ENCODE assay signal across 3 cellular contexts in the genomic region with DNA sequence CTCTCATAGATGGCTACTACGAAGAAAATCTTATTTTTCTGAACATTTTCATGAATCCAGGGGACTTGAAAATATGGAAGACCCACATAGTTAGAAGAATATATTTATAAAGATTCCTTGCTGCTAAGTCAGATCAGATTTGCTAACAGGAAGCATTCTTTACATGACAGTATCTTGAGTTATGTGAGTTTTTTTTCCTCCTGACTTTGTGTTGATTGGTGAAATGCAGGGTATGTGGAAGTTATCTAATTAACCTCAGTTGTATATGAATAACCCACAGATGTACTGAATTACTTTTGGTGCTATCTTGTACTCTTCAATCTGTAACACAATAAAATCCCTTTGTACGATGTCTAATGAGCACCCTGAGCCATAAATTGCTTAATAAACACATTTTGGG.
TF ChIP-seq lines count a peak whose summit lies in the region.

No MANE protein-coding gene starts in this region.

TF ChIP-seq in SK-N-SH, 30 proteins besides CTCF, POLR2A, EP300 and RAD21:
- TF ChIP-seq TEAD4 (IDR thresholded peaks at IDR 0.05; ENCODE audit: borderline replicate concordance, insufficient read depth) (peak; percentile 58; the same call in 1 of the 2 replicates), REST (IDR thresholded peaks at IDR 0.05; ENCODE audit: low read depth, low read length) (no peak), POLR2AphosphoS5 (IDR thresholded peaks at IDR 0.05; ENCODE audit: low read depth, low read length) (peak; percentile 73; the same call in 1 of the 2 replicates), USF2 (IDR thresholded peaks at IDR 0.05; ENCODE audit: borderline replicate concordance, low read depth, low read length) (no peak), FOSL2 (IDR thresholded peaks at IDR 0.05; ENCODE audit: borderline replicate concordance, low read depth) (peak; percentile 26; the same call in 1 of the 2 replicates), GABPA (IDR thresholded peaks at IDR 0.05; ENCODE audit: low read depth) (no peak), TCF12 (IDR thresholded peaks at IDR 0.05) (peak; percentile 88), JUND (IDR thresholded peaks at IDR 0.05) (peak; percentile 58; the same call in 1 of the 2 replicates)
- TF ChIP-seq, protein P1, sequence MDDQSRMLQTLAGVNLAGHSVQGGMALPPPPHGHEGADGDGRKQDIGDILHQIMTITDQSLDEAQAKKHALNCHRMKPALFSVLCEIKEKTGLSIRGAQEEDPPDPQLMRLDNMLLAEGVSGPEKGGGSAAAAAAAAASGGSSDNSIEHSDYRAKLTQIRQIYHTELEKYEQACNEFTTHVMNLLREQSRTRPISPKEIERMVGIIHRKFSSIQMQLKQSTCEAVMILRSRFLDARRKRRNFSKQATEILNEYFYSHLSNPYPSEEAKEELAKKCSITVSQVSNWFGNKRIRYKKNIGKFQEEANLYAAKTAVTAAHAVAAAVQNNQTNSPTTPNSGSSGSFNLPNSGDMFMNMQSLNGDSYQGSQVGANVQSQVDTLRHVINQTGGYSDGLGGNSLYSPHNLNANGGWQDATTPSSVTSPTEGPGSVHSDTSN (IDR thresholded peaks at IDR 0.05) = peak; percentile 93
TF ChIP-seq in SK-N-SH: peak in this region for 6.

TF ChIP-seq in endothelial cell of umbilical vein, 7 proteins besides CTCF, POLR2A, EP300 and RAD21:
- TF ChIP-seq POLR2AphosphoS5 (IDR thresholded peaks at IDR 0.05; ENCODE audit: insufficient read depth, low read depth, low read length) (no peak), MAX (IDR thresholded peaks at IDR 0.05; ENCODE audit: insufficient read depth, insufficient read length) (no peak), MYC (IDR thresholded peaks at IDR 0.05; ENCODE audit: low read depth, low read length) (no peak), EZH2 (IDR thresholded peaks at IDR 0.05; ENCODE audit: borderline replicate concordance, low read depth, low read length, severe bottlenecking) (no peak), FOS (IDR thresholded peaks at IDR 0.05; ENCODE audit: borderline replicate concordance, insufficient read depth, low read length) (no peak), GATA2 (IDR thresholded peaks at IDR 0.05; ENCODE audit: insufficient read depth, insufficient read length, low read depth, low read length) (peak; percentile 34)

TF ChIP-seq in GM12891, 5 proteins besides CTCF, POLR2A, EP300 and RAD21:
- TF ChIP-seq SPI1 (IDR thresholded peaks at IDR 0.05; ENCODE audit: low read depth, low read length) (no peak), TAF1 (IDR thresholded peaks at IDR 0.05; ENCODE audit: low read depth, low read length) (no peak)
